In genomic region chr7:43038229-43038628, GRCh38 we compare ENCODE assay signal across 16 cellular contexts.
DNase-seq lines count a peak whose midpoint lies in the region; ATAC-seq and TF ChIP-seq lines count a peak whose summit lies in the region.
"Had no signal": no experiment of that assay in that cellular context is flagged by ENCODE, and none has a peak within 500 bp of the region (broad histone marks: within the 10 kb centered on the region; RNA-seq: fewer than 3 reads in every experiment).

No MANE protein-coding gene starts in this region.

- no peaks in the 10 kb centered on the region for H3K79me1 ChIP-seq in IMR-90 (ENCODE audit: low read depth in 1 of 2, low read length in 2 of 2)

- TF ChIP-seq RAD21 in IMR-90 (IDR thresholded peaks at IDR 0.05; ENCODE audit: low read length): no peak

- POLR2A ChIA-PET in IMR-90 (lab: Charles Lee; ENCODE audit: unreplicated experiment): no interaction called here
- POLR2A ChIA-PET in activated CD4-positive, alpha-beta memory T cell treated with anti-CD3 and anti-CD28 coated beads, Interleukin-2, amount 10 ng/mL, durations not matched to agents 7 days and 5 days (lab: Charles Lee): no interaction called here

- H3K14ac ChIP-seq in IMR-90 (replicated peaks; ENCODE audit: low read depth, low read length): no peak overlapping the region

- H3K27ac Mint-ChIP-seq in activated CD4-positive, alpha-beta memory T cell treated with anti-CD3 and anti-CD28 coated beads, Interleukin-2, amount 10 ng/mL, durations not matched to agents 7 days and 5 days: no peak overlapping the region
- H3K27ac Mint-ChIP-seq: activated T-cell treated with anti-CD3 and anti-CD28 coated beads, Interleukin-2, amount 50 U/mL, for 24 hours had no signal

- H3K9ac ChIP-seq in IMR-90 (ENCODE audit: low read depth, low read length): no peak overlapping the region
- H3K9ac ChIP-seq: parathyroid adenoma had no signal

- no peak overlapping the region for H3K18ac ChIP-seq in IMR-90 (ENCODE audit: low read depth, low read length)

- H3K4me1 ChIP-seq in IMR-90 (ENCODE audit: control insufficient read depth, insufficient read depth, low read length): no peaks in the 10 kb centered on the region; the same call in 1 of the 2 replicates
- H3K4me1 ChIP-seq in foreskin keratinocyte: no peaks in the 10 kb centered on the region
- H3K4me1 ChIP-seq: parathyroid adenoma had no signal

- no peak overlapping the region for H2BK120ac ChIP-seq in IMR-90 (ENCODE audit: low read depth, low read length)

- H3K56ac ChIP-seq in IMR-90 (ENCODE audit: extremely low read depth, insufficient read depth, low read length): no peak overlapping the region; the same call in 1 of the 2 replicates

- H3K27me3 ChIP-seq in IMR-90 (ENCODE audit: control insufficient read depth, insufficient read depth, low read length) (no peaks in the 10 kb centered on the region), brain microvascular endothelial cell (replicated peaks) (no peaks in the 10 kb centered on the region), foreskin keratinocyte (no peaks in the 10 kb centered on the region)

- no peak overlapping the region for H2AK5ac ChIP-seq in IMR-90 (ENCODE audit: low read depth, low read length)

- BruUV-seq in IMR-90 (replicated peaks; lab: Mats Ljungman, UMichigan): no TSS peak

- intact Hi-C loops in IMR-90 (cut with micrococcal nuclease): no loop called here

- no peak overlapping the region for H3K4me2 ChIP-seq in IMR-90 (ENCODE audit: low read depth, low read length)

- H3K27ac ChIP-seq in IMR-90 (ENCODE audit: insufficient read depth, low read length): no peak overlapping the region
- peak overlapping the region; percentile 22 for H3K27ac ChIP-seq in brain microvascular endothelial cell
- H3K27ac ChIP-seq in foreskin keratinocyte: no peak overlapping the region
- H3K27ac ChIP-seq: parathyroid adenoma had no signal

- no peak overlapping the region for H2BK20ac ChIP-seq in IMR-90 (ENCODE audit: low read depth, low read length)

- CTCF ChIA-PET in IMR-90 (lab: Yijun Ruan, JAX): interaction anchor here (0.5 kb wide), 1 partner anchor 1377 kb away, joined by 4 read pairs; no protein-coding TSS in a partner anchor
- CTCF ChIA-PET in activated CD4-positive, alpha-beta memory T cell treated with anti-CD3 and anti-CD28 coated beads, Interleukin-2, amount 10 ng/mL, durations not matched to agents 7 days and 5 days (lab: Charles Lee): no interaction called here

- no peaks in the 10 kb centered on the region for H3K9me3 ChIP-seq in IMR-90 (ENCODE audit: control insufficient read depth, insufficient read depth, low read length)

- no peaks in the 10 kb centered on the region for H3K4me1 Mint-ChIP-seq in activated CD4-positive, alpha-beta memory T cell treated with anti-CD3 and anti-CD28 coated beads, Interleukin-2, amount 10 ng/mL, durations not matched to agents 7 days and 5 days

- H2AK9ac ChIP-seq in IMR-90 (replicated peaks; ENCODE audit: low read depth, low read length, poor library complexity): no peak overlapping the region

- no peaks in the 10 kb centered on the region for H4K20me1 ChIP-seq in IMR-90 (ENCODE audit: insufficient read depth, low read length)

- dilution Hi-C loops in IMR-90 (cut with HindIII; ENCODE audit: low sequenced_read_pairs, unreplicated experiment): no loop called here

- peak; percentile 47 for DNase-seq in AG09319 (ENCODE audit: extremely low read depth, low read depth)
- DNase-seq in IMR-90: peak; percentile 73
- DNase-seq in brain microvascular endothelial cell: peak; percentile 65
- peak; percentile 30 to 66 for DNase-seq in foreskin keratinocyte
- no peak for DNase-seq in midbrain (lab: John Stamatoyannopoulos, UW)
- no peak for DNase-seq in NCI-H2029 treated with DMSO at 0.1 percent for 48 hours (lab: John Stamatoyannopoulos, UW)
- no peak for DNase-seq in DMS79 treated with DMSO at 0.1 percent for 48 hours (lab: John Stamatoyannopoulos, UW)
- DNase-seq in activated CD4-positive, alpha-beta memory T cell treated with anti-CD3 and anti-CD28 coated beads, Interleukin-2, amount 10 ng/mL, durations not matched to agents 7 days and 5 days: no peak
- DNase-seq: ACHN; activated CD4-positive, alpha-beta T cell treated with anti-CD3 and anti-CD28 coated beads, Interleukin-2, amount 50 U/mL, for 1 hour; activated T-cell treated with anti-CD3 and anti-CD28 coated beads, Interleukin-2, amount 50 U/mL, for 24 hours; kidney glomerular epithelial cell; NCI-H146; stimulated activated naive CD4-positive, alpha-beta T cell treated with Interleukin-2 at 50 U/mL for 16 hours; T-helper 9 cell had no signal

- no peak overlapping the region for H2AFZ ChIP-seq in IMR-90 (replicated peaks; ENCODE audit: low read length, poor library complexity)
- H2AFZ ChIP-seq: parathyroid adenoma had no signal

- H4K8ac ChIP-seq in IMR-90 (ENCODE audit: low read depth in 2 of 2, low read length in 2 of 2): no peak overlapping the region

- peaks cover 2% of the 10 kb centered on the region for H3K9me3 Mint-ChIP-seq in activated CD4-positive, alpha-beta memory T cell treated with anti-CD3 and anti-CD28 coated beads, Interleukin-2, amount 10 ng/mL, durations not matched to agents 7 days and 5 days
- H3K9me3 Mint-ChIP-seq: activated T-cell treated with anti-CD3 and anti-CD28 coated beads, Interleukin-2, amount 50 U/mL, for 24 hours had no signal

- no peak overlapping the region for H3K4ac ChIP-seq in IMR-90 (ENCODE audit: low read depth, low read length)

- H3K23ac ChIP-seq in IMR-90 (ENCODE audit: low read depth, low read length): no peak overlapping the region

- no peak for TF ChIP-seq POLR2A in IMR-90 (IDR thresholded peaks at IDR 0.05; ENCODE audit: low read depth, low read length)

- no peak overlapping the region for H4K5ac ChIP-seq in IMR-90 (ENCODE audit: low read depth, low read length)

- peak; percentile 57 for ATAC-seq in IMR-90 (ENCODE audit: low read depth)
- ATAC-seq in foreskin keratinocyte: peak; percentile 39

- H2BK5ac ChIP-seq in IMR-90 (ENCODE audit: low read depth, low read length, poor library complexity, severe bottlenecking): no peak overlapping the region

- H3K9me1 ChIP-seq in IMR-90 (ENCODE audit: insufficient read depth, low read length): no peaks in the 10 kb centered on the region

- no peak overlapping the region for H4K91ac ChIP-seq in IMR-90 (ENCODE audit: insufficient read depth, low read depth, low read length)

- in situ Hi-C loops in IMR-90 (cut with MboI; ENCODE audit: low sequenced_read_pairs): no loop called here
- in situ Hi-C loops in brain microvascular endothelial cell (cut with HindIII; ENCODE audit: low pct_ligation_motif_present, low sequenced_read_pairs): no loop called here

- H3K4me3 Mint-ChIP-seq in activated CD4-positive, alpha-beta memory T cell treated with anti-CD3 and anti-CD28 coated beads, Interleukin-2, amount 10 ng/mL, durations not matched to agents 7 days and 5 days: no peak overlapping the region
- H3K4me3 Mint-ChIP-seq: activated T-cell treated with anti-CD3 and anti-CD28 coated beads, Interleukin-2, amount 50 U/mL, for 24 hours had no signal

- no peak overlapping the region for H3K4me3 ChIP-seq in IMR-90 (ENCODE audit: insufficient read depth, low read depth, low read length)
- no peak overlapping the region for H3K4me3 ChIP-seq in brain microvascular endothelial cell (ENCODE audit: low read depth, low read length)

- no peak overlapping the region for H2BK15ac ChIP-seq in IMR-90 (ENCODE audit: low read depth, low read length)

- H3K27me3 Mint-ChIP-seq in activated CD4-positive, alpha-beta memory T cell treated with anti-CD3 and anti-CD28 coated beads, Interleukin-2, amount 10 ng/mL, durations not matched to agents 7 days and 5 days: peaks cover 9% of the 10 kb centered on the region

- no peaks in the 10 kb centered on the region for H3K36me3 Mint-ChIP-seq in activated CD4-positive, alpha-beta memory T cell treated with anti-CD3 and anti-CD28 coated beads, Interleukin-2, amount 10 ng/mL, durations not matched to agents 7 days and 5 days (ENCODE audit: low read depth)

- WGBS in IMR-90 (ENCODE audit: extremely low coverage in 2 of 2, insufficient read length in 1 of 2), 2 experiments: 33% methylated on average over 1 of the region's 2 CpGs; no CpG with 5 or more reads in 1 of the 2 experiments

- TF ChIP-seq CTCF in AG09319 (IDR thresholded peaks at IDR 0.05; ENCODE audit: low read depth, low read length) (no peak), IMR-90 (conservative IDR thresholded peaks at IDR 0.05; ENCODE audit: low read depth, low read length) (no peak), brain microvascular endothelial cell (IDR thresholded peaks at IDR 0.05; ENCODE audit: low read depth, low read length, missing control alignments) (no peak), foreskin keratinocyte (conservative IDR thresholded peaks at IDR 0.05) (no peak)

- H3K36me3 ChIP-seq in IMR-90 (ENCODE audit: control insufficient read depth, insufficient read depth, low read length) (no peaks in the 10 kb centered on the region), brain microvascular endothelial cell (replicated peaks) (no peaks in the 10 kb centered on the region)

TF ChIP-seq in IMR-90, 13 proteins besides CTCF, POLR2A, EP300 and RAD21:
- peak; percentile 79 for TF ChIP-seq BHLHE40 (IDR thresholded peaks at IDR 0.05; ENCODE audit: low read depth, low read length)
- TF ChIP-seq CEBPB (IDR thresholded peaks at IDR 0.05; ENCODE audit: low read depth, low read length): peak; percentile 10; the same call in 1 of the 2 replicates
- TF ChIP-seq NFE2L2 (IDR thresholded peaks at IDR 0.05; ENCODE audit: low read depth, low read length): no peak
- no peak for TF ChIP-seq MAFK (IDR thresholded peaks at IDR 0.05; ENCODE audit: low read depth, low read length)
- TF ChIP-seq, protein P1, sequence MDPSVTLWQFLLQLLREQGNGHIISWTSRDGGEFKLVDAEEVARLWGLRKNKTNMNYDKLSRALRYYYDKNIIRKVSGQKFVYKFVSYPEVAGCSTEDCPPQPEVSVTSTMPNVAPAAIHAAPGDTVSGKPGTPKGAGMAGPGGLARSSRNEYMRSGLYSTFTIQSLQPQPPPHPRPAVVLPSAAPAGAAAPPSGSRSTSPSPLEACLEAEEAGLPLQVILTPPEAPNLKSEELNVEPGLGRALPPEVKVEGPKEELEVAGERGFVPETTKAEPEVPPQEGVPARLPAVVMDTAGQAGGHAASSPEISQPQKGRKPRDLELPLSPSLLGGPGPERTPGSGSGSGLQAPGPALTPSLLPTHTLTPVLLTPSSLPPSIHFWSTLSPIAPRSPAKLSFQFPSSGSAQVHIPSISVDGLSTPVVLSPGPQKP (IDR thresholded peaks at IDR 0.05; ENCODE audit: borderline replicate concordance, low read depth, low read length): no peak

Comparison
In these comparisons a context has a peak if more than half of its experiments do, and no peak if none do; other contexts are left out.
1. DNase-seq: peak in AG09319 (single experiment), IMR-90 (single experiment), brain microvascular endothelial cell (single experiment) and foreskin keratinocyte (2 of 2); none in midbrain (single experiment), NCI-H2029 treated with DMSO at 0.1 percent for 48 hours (single experiment), DMS79 treated with DMSO at 0.1 percent for 48 hours (single experiment) and activated CD4-positive, alpha-beta memory T cell treated with anti-CD3 and anti-CD28 coated beads, Interleukin-2, amount 10 ng/mL, durations not matched to agents 7 days and 5 days (single experiment).